In the genomic region with DNA sequence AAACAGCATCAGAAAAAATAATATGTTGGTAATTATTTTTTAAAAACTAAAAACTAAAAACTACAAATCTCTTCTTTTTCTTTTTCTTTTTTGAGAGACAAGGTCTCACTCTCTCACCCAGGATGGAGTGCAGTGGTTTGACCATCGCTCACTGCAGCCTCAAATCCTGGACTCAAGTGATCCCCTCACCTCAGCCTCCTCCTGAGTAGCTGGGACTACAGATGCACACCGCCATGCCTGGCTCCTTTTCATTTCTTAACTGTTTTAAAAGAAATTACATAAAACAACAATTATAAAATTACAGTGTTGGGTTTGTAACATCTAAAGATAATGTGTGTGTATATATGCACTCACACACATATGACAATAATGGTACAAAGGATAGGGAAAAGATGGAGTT, we compare ENCODE assay signal across 18 cellular contexts. TPM values are rescaled to one million over a fixed set of nuclear protein-coding genes. Genes with fewer than 3 reads are reported as not detected.
DNase-seq lines count a peak whose midpoint lies in the region; ATAC-seq, FAIRE-seq and TF ChIP-seq lines count a peak whose summit lies in the region.
"Had no signal": no experiment of that assay in that cellular context is flagged by ENCODE, and none has a peak within 500 bp of the region (broad histone marks: within the 10 kb centered on the region; RNA-seq: fewer than 3 reads in every experiment).

No MANE protein-coding gene starts in this region.

- H3K27ac Mint-ChIP-seq in activated CD4-positive, alpha-beta memory T cell treated with anti-CD3 and anti-CD28 coated beads for 36 hours: no peak overlapping the region
- no peak overlapping the region for H3K27ac Mint-ChIP-seq in activated CD4-positive, alpha-beta memory T cell treated with anti-CD3 and anti-CD28 coated beads, Interleukin-2, amount 10 ng/mL, durations not matched to agents 7 days and 5 days
- H3K27ac Mint-ChIP-seq in activated B cell treated with CpG ODN at 0.5 μM for 24 hours (peak overlapping the region; percentile 97), immature natural killer cell (peak overlapping the region in 1 of 6 donors; percentile 71)

- no peaks in the 10 kb centered on the region for H3K27me3 Mint-ChIP-seq in activated CD4-positive, alpha-beta memory T cell treated with anti-CD3 and anti-CD28 coated beads for 36 hours
- no peaks in the 10 kb centered on the region for H3K27me3 Mint-ChIP-seq in activated CD4-positive, alpha-beta memory T cell treated with anti-CD3 and anti-CD28 coated beads, Interleukin-2, amount 10 ng/mL, durations not matched to agents 7 days and 5 days
- H3K27me3 Mint-ChIP-seq in activated B cell treated with CpG ODN at 0.5 μM for 24 hours: no peaks in the 10 kb centered on the region
- H3K27me3 Mint-ChIP-seq in immature natural killer cell (ENCODE audit: low read depth in 3 of 3): peaks cover 14 to 26% (median 18%) of the 10 kb centered on the region in 3 donors
- H3K27me3 Mint-ChIP-seq: CD8-positive, alpha-beta memory T cell had no signal

- no peak for TF ChIP-seq CTCF in activated B cell treated with CpG ODN at 0.5 μM for 24 hours (IDR thresholded peaks at IDR 0.05)
- no peak for TF ChIP-seq CTCF in hepatocyte (IDR thresholded peaks at IDR 0.05; ENCODE audit: poor library complexity)
- no peak for TF ChIP-seq CTCF in kidney (IDR thresholded peaks at IDR 0.05; ENCODE audit: borderline replicate concordance, extremely low read depth, insufficient read depth)

- no peak overlapping the region for H2AFZ ChIP-seq in hepatocyte

- H3K4me1 Mint-ChIP-seq in activated CD4-positive, alpha-beta memory T cell treated with anti-CD3 and anti-CD28 coated beads for 36 hours (ENCODE audit: low read depth): peaks cover 62% of the 10 kb centered on the region
- H3K4me1 Mint-ChIP-seq in activated CD4-positive, alpha-beta memory T cell treated with anti-CD3 and anti-CD28 coated beads, Interleukin-2, amount 10 ng/mL, durations not matched to agents 7 days and 5 days: peaks cover 54% of the 10 kb centered on the region
- H3K4me1 Mint-ChIP-seq in activated B cell treated with CpG ODN at 0.5 μM for 24 hours: peaks cover 77% of the 10 kb centered on the region
- H3K4me1 Mint-ChIP-seq in immature natural killer cell: peaks cover 62 to 69% of the 10 kb centered on the region in 2 donors

- CTCF ChIA-PET in activated CD4-positive, alpha-beta memory T cell treated with anti-CD3 and anti-CD28 coated beads for 36 hours (lab: Charles Lee): interaction anchor here (1.3 kb wide), 1 partner anchor 19 kb away, joined by 3 read pairs; no protein-coding TSS in a partner anchor
- CTCF ChIA-PET in activated CD4-positive, alpha-beta memory T cell treated with anti-CD3 and anti-CD28 coated beads, Interleukin-2, amount 10 ng/mL, durations not matched to agents 7 days and 5 days (lab: Charles Lee): interaction anchor here (3.5 kb wide), 1 partner anchor 19 kb away, joined by 20 read pairs; no protein-coding TSS in a partner anchor
- CTCF ChIA-PET in activated B cell treated with CpG ODN at 0.5 μM for 24 hours (lab: Charles Lee): interaction anchor here (2.4 to 3.4 kb wide), 2 partner anchors 14 to 19 kb away, joined by 7 to 9 read pairs; no protein-coding TSS in a partner anchor

- peaks cover 5% of the 10 kb centered on the region for H3K9me3 Mint-ChIP-seq in activated CD4-positive, alpha-beta memory T cell treated with anti-CD3 and anti-CD28 coated beads for 36 hours
- peaks cover 6% of the 10 kb centered on the region for H3K9me3 Mint-ChIP-seq in activated CD4-positive, alpha-beta memory T cell treated with anti-CD3 and anti-CD28 coated beads, Interleukin-2, amount 10 ng/mL, durations not matched to agents 7 days and 5 days
- H3K9me3 Mint-ChIP-seq in activated B cell treated with CpG ODN at 0.5 μM for 24 hours (no peaks in the 10 kb centered on the region), immature natural killer cell (peaks cover 0 to 5% (median 3%) of the 10 kb centered on the region in 6 donors)

- H3K27ac ChIP-seq in hepatocyte: no peak overlapping the region
- no peak overlapping the region for H3K27ac ChIP-seq in kidney (ENCODE audit: low read depth in 2 of 2, low read length in 2 of 2)
- H3K27ac ChIP-seq: 22Rv1, A549 had no signal

- intact Hi-C loops in activated CD4-positive, alpha-beta memory T cell treated with anti-CD3 and anti-CD28 coated beads for 36 hours (cut with micrococcal nuclease): no loop called here
- intact Hi-C loops in activated B cell treated with CpG ODN at 0.5 μM for 24 hours (cut with micrococcal nuclease) (no loop called here), kidney (cut with DNase I) (no loop called here)

- no peak overlapping the region for H3K4me3 Mint-ChIP-seq in activated CD4-positive, alpha-beta memory T cell treated with anti-CD3 and anti-CD28 coated beads for 36 hours
- H3K4me3 Mint-ChIP-seq in activated CD4-positive, alpha-beta memory T cell treated with anti-CD3 and anti-CD28 coated beads, Interleukin-2, amount 10 ng/mL, durations not matched to agents 7 days and 5 days: no peak overlapping the region
- H3K4me3 Mint-ChIP-seq in activated B cell treated with CpG ODN at 0.5 μM for 24 hours (no peak overlapping the region), immature natural killer cell (no peak overlapping the region)

- POLR2A ChIA-PET in activated CD4-positive, alpha-beta memory T cell treated with anti-CD3 and anti-CD28 coated beads for 36 hours (lab: Charles Lee): no interaction called here
- POLR2A ChIA-PET in activated CD4-positive, alpha-beta memory T cell treated with anti-CD3 and anti-CD28 coated beads, Interleukin-2, amount 10 ng/mL, durations not matched to agents 7 days and 5 days (lab: Charles Lee): interaction anchor here (15.6 kb wide), 1 partner anchor 20 kb away, joined by 290 read pairs; no protein-coding TSS in a partner anchor
- POLR2A ChIA-PET in activated B cell treated with CpG ODN at 0.5 μM for 24 hours (lab: Charles Lee): interaction anchor here (3.0 to 16.0 kb wide), 4 partner anchors 14 to 28 kb away, joined by 14 to 460 read pairs (median 188); a partner anchor contains a TSS

- no peaks in the 10 kb centered on the region for H3K27me3 ChIP-seq in hepatocyte

- H3K4me3 ChIP-seq in hepatocyte (no peak overlapping the region), kidney (ENCODE audit: low read length in 2 of 2) (no peak overlapping the region)
- H3K4me3 ChIP-seq: A549 had no signal

- H3K4me1 ChIP-seq in hepatocyte (ENCODE audit: insufficient read depth) (peaks cover 3% of the 10 kb centered on the region), kidney (ENCODE audit: control insufficient read depth in 1 of 2, insufficient read depth in 1 of 2, low read depth in 1 of 2, low read length in 2 of 2) (no peaks in the 10 kb centered on the region)
- H3K4me1 ChIP-seq: A549 had no signal

- H3K9me3 ChIP-seq in hepatocyte (ENCODE audit: low read depth) (no peaks in the 10 kb centered on the region), kidney (ENCODE audit: control insufficient read depth in 1 of 2, low read length in 2 of 2) (no peaks in the 10 kb centered on the region)
- H3K9me3 ChIP-seq: A549 had no signal

- peak; percentile 5 for DNase-seq in activated CD4-positive, alpha-beta memory T cell treated with anti-CD3 and anti-CD28 coated beads for 36 hours
- DNase-seq in activated CD4-positive, alpha-beta memory T cell treated with anti-CD3 and anti-CD28 coated beads, Interleukin-2, amount 10 ng/mL, durations not matched to agents 7 days and 5 days: no peak
- no peak for DNase-seq in activated B cell treated with CpG ODN at 0.5 μM for 24 hours
- peak; percentile 1 for DNase-seq in hepatocyte (ENCODE audit: low spot score)
- DNase-seq in kidney: no peak
- DNase-seq in immature natural killer cell: no peak
- DNase-seq: AML-193; CD8-positive, alpha-beta memory T cell; COR-L47; DMS 273 treated with DMSO at 0.1 percent for 48 hours; H9 had no signal

- no peaks in the 10 kb centered on the region for H3K9me2 ChIP-seq in hepatocyte (replicated peaks; ENCODE audit: insufficient read depth)

- H3K36me3 ChIP-seq in hepatocyte (replicated peaks; ENCODE audit: insufficient read depth, low read depth) (no peaks in the 10 kb centered on the region), kidney (ENCODE audit: control insufficient read depth in 1 of 2, insufficient read depth in 2 of 2, low read length in 2 of 2) (no peaks in the 10 kb centered on the region)

- H3K79me2 ChIP-seq in hepatocyte: no peaks in the 10 kb centered on the region

- ATAC-seq in activated B cell treated with CpG ODN at 0.5 μM for 24 hours (ENCODE audit: low read depth): no peak
- ATAC-seq in HG02981 (IDR thresholded peaks at IDR 0.05; ENCODE audit: unreplicated experiment): no peak
- ATAC-seq: A549 had no signal

- no peak overlapping the region for H3K4me2 ChIP-seq in hepatocyte
- H3K4me2 ChIP-seq: A549 had no signal

- peaks cover 3% of the 10 kb centered on the region for H3K36me3 Mint-ChIP-seq in activated CD4-positive, alpha-beta memory T cell treated with anti-CD3 and anti-CD28 coated beads for 36 hours
- H3K36me3 Mint-ChIP-seq in activated CD4-positive, alpha-beta memory T cell treated with anti-CD3 and anti-CD28 coated beads, Interleukin-2, amount 10 ng/mL, durations not matched to agents 7 days and 5 days (ENCODE audit: low read depth): peaks cover 3% of the 10 kb centered on the region
- peaks cover 3% of the 10 kb centered on the region for H3K36me3 Mint-ChIP-seq in activated B cell treated with CpG ODN at 0.5 μM for 24 hours (ENCODE audit: low read depth)
- H3K36me3 Mint-ChIP-seq in immature natural killer cell: peaks cover 0 to 6% (median 3%) of the 10 kb centered on the region in 3 donors

- no peak for FAIRE-seq in kidney (lab: Jason Lieb, UNC)
- FAIRE-seq: A549, G401.6, GM12892, GM18507, H1 had no signal

- H3K9ac ChIP-seq in kidney (ENCODE audit: low read length in 2 of 2): no peak overlapping the region

- no peaks in the 10 kb centered on the region for H4K20me1 ChIP-seq in hepatocyte (ENCODE audit: insufficient read depth, poor library complexity, severe bottlenecking)

- WGBS in hepatocyte (ENCODE audit: low lambda C conversion rate, missing lambda C conversion rate): 96% methylated on average over 2 of the region's 2 CpGs

RNA-seq across cellular contexts. Expression of a gene that starts 24.1 kb away (rescaled TPM):
- total RNA-seq in activated CD4-positive, alpha-beta memory T cell treated with anti-CD3 and anti-CD28 coated beads for 36 hours: 100 to 1,000 TPM; 481 to 485 TPM
- 100 to 1,000 TPM; 757 to 767 TPM for total RNA-seq in activated CD4-positive, alpha-beta memory T cell treated with anti-CD3 and anti-CD28 coated beads, Interleukin-2, amount 10 ng/mL, durations not matched to agents 7 days and 5 days
- total RNA-seq in activated B cell treated with CpG ODN at 0.5 μM for 24 hours (737 and 740 TPM in 2 replicates), hepatocyte (155 and 158 TPM in 2 replicates), kidney (525 TPM)
- polyA plus RNA-seq in hepatocyte (141 and 163 TPM in 2 replicates), kidney (ENCODE audit: insufficient read depth, low read depth, low replicate concordance) (387 TPM), immature natural killer cell (1,000 to 10,000 TPM; 2,819 to 4,179 (median 3,086) TPM)

RNA-seq across cellular contexts. Expression of a gene that starts 42.8 kb away (rescaled TPM):
- 10 to 100 TPM; 94.0 to 95.8 TPM for total RNA-seq in activated CD4-positive, alpha-beta memory T cell treated with anti-CD3 and anti-CD28 coated beads for 36 hours
- total RNA-seq in activated CD4-positive, alpha-beta memory T cell treated with anti-CD3 and anti-CD28 coated beads, Interleukin-2, amount 10 ng/mL, durations not matched to agents 7 days and 5 days: 10 to 100 TPM; 62.1 to 70.8 TPM
- 67.2 and 67.4 TPM in 2 replicates for total RNA-seq in activated B cell treated with CpG ODN at 0.5 μM for 24 hours
- 29.5 and 33.2 TPM in 2 replicates for total RNA-seq in hepatocyte
- 81.1 and 101 TPM in 2 replicates for polyA plus RNA-seq in hepatocyte
- 70.4 TPM for total RNA-seq in kidney
- polyA plus RNA-seq in kidney (ENCODE audit: insufficient read depth, low read depth, low replicate concordance): 64.9 TPM
- 10 to 100 TPM; 32.6 to 38.6 (median 35.0) TPM for polyA plus RNA-seq in immature natural killer cell

RNA-seq across cellular contexts. Expression of a gene that starts 43.6 kb away (rescaled TPM):
- 10 to 100 TPM; 22.4 to 22.6 TPM for total RNA-seq in activated CD4-positive, alpha-beta memory T cell treated with anti-CD3 and anti-CD28 coated beads for 36 hours
- 10 to 100 TPM; 15.3 TPM for total RNA-seq in activated CD4-positive, alpha-beta memory T cell treated with anti-CD3 and anti-CD28 coated beads, Interleukin-2, amount 10 ng/mL, durations not matched to agents 7 days and 5 days
- 24.1 and 29.5 TPM in 2 replicates for total RNA-seq in activated B cell treated with CpG ODN at 0.5 μM for 24 hours
- 10.1 and 10.8 TPM in 2 replicates for total RNA-seq in hepatocyte
- 7.8 and 9.3 TPM in 2 replicates for polyA plus RNA-seq in hepatocyte
- 9.3 TPM for total RNA-seq in kidney
- 7.9 TPM for polyA plus RNA-seq in kidney (ENCODE audit: insufficient read depth, low read depth, low replicate concordance)
- 1 to 10 TPM; 1.0 to 9.0 (median 3.6) TPM for polyA plus RNA-seq in immature natural killer cell

RNA-seq across cellular contexts. Expression of a gene that starts 57.8 kb away (rescaled TPM):
- 10 to 100 TPM; 87.0 to 87.1 TPM for total RNA-seq in activated CD4-positive, alpha-beta memory T cell treated with anti-CD3 and anti-CD28 coated beads for 36 hours
- total RNA-seq in activated CD4-positive, alpha-beta memory T cell treated with anti-CD3 and anti-CD28 coated beads, Interleukin-2, amount 10 ng/mL, durations not matched to agents 7 days and 5 days: 10 to 100 TPM; 64.3 to 65.2 TPM
- total RNA-seq in activated B cell treated with CpG ODN at 0.5 μM for 24 hours (93.7 and 94.5 TPM in 2 replicates), hepatocyte (36.5 and 44.1 TPM in 2 replicates), kidney (47.2 TPM)
- polyA plus RNA-seq in hepatocyte (62.0 and 71.3 TPM in 2 replicates), kidney (ENCODE audit: insufficient read depth, low read depth, low replicate concordance) (32.9 TPM), immature natural killer cell (10 to 100 TPM in 2 of 3 donors, 1 to 10 TPM in 1; 4.3 to 50.1 (median 15.2) TPM)

Comparison
In these comparisons a context has a peak if more than half of its experiments do, and no peak if none do; other contexts are left out.
1. DNase-seq: peak in activated CD4-positive, alpha-beta memory T cell treated with anti-CD3 and anti-CD28 coated beads for 36 hours (single experiment) and hepatocyte (single experiment); none in activated CD4-positive, alpha-beta memory T cell treated with anti-CD3 and anti-CD28 coated beads, Interleukin-2, amount 10 ng/mL, durations not matched to agents 7 days and 5 days (single experiment), activated B cell treated with CpG ODN at 0.5 μM for 24 hours (single experiment), kidney (single experiment) and immature natural killer cell (0 of 3).